ENCODE assay signal across 8 cellular contexts in the genomic region with DNA sequence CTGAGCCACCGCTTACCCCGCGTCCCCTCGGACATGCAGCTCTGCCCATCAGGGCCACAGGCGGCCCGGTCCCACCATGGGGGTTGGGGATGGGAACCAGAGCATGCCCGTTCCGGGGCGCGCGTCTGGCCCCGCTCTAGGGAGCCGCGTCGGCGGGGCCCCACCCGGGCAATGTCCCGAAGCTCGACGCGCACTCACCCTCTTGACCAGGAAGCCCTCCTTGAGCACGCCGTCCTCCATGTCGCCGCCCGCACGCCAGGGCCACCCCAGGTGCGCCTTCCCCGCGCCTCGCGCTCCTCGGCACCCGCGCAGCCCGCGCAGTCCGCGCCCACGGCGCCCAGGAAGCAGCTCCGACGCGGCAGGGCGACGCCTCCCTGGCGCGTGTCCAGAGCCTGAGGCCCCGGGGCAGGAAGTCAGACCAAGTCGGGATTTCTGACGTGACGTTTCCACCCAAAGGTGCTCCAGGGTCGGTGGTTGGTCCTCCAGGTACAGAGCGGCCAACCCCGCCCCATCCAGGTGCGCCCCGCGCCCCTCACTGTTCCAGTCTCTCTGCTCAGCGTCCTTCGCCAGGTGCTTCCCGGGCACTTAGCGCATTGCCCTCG. TPM values are rescaled to one million over a fixed set of nuclear protein-coding genes. Genes with fewer than 3 reads are reported as not detected.
DNase-seq lines count a peak whose midpoint lies in the region; TF ChIP-seq lines count a peak whose summit lies in the region.

Gene PLEK2, minus strand, starts transcription at position 346 of the 602 bp plus-strand sequence. Its CDS starts 106 bp downstream, at position 240.

- no peaks in the 10 kb centered on the region for H3K27me3 Mint-ChIP-seq in Calu3 (ENCODE audit: unreplicated experiment)
- H3K27me3 Mint-ChIP-seq in activated naive CD8-positive, alpha-beta T cell treated with anti-CD3 and anti-CD28 coated beads for 36 hours, result peaks cover 11% of the 10 kb centered on the region

- intact Hi-C loops in Calu3 (cut with micrococcal nuclease; ENCODE audit: unreplicated experiment), result no loop called here

- peak within 1 kb of the TSS in 3 of 4 donors; percentile 57 to 92 (median 75) for H3K27ac ChIP-seq in Peyer's patch

- H3K27me3 ChIP-seq in Peyer's patch, result no peaks in the 10 kb centered on the region

- peaks cover 31% of the 10 kb centered on the region for H3K4me1 Mint-ChIP-seq in Calu3 (ENCODE audit: low read depth, unreplicated experiment)
- peaks cover 15% of the 10 kb centered on the region for H3K4me1 Mint-ChIP-seq in activated naive CD8-positive, alpha-beta T cell treated with anti-CD3 and anti-CD28 coated beads for 36 hours

- peak within 1 kb of the TSS; percentile 89 for H3K4me3 Mint-ChIP-seq in Calu3 (ENCODE audit: low read depth, unreplicated experiment)
- peak within 1 kb of the TSS; percentile 68 for H3K4me3 Mint-ChIP-seq in activated naive CD8-positive, alpha-beta T cell treated with anti-CD3 and anti-CD28 coated beads for 36 hours

- peak within 1 kb of the TSS; percentile 20 to 66 (median 53) for H3K4me3 ChIP-seq in Peyer's patch
- H3K4me3 ChIP-seq in iPS-18c (ENCODE audit: insufficient read depth, low read depth, low read length), result peak within 1 kb of the TSS; percentile 20; the same call in 1 of the 2 replicates

- peaks cover 26% of the 10 kb centered on the region for H3K36me3 Mint-ChIP-seq in Calu3 (ENCODE audit: insufficient read depth, unreplicated experiment)
- H3K36me3 Mint-ChIP-seq in activated naive CD8-positive, alpha-beta T cell treated with anti-CD3 and anti-CD28 coated beads for 36 hours, result no peaks in the 10 kb centered on the region

- no TSS peak for BruUV-seq in Calu3 (replicated peaks; lab: Mats Ljungman, UMichigan)

- CTCF ChIA-PET in Calu3 (lab: Charles Lee), result interaction anchor here (0.7 to 1.0 kb wide), 2 partner anchors 8 to 15 kb away, joined by 3 read pairs; no protein-coding TSS in a partner anchor

- no peaks in the 10 kb centered on the region for H3K36me3 ChIP-seq in Peyer's patch

- DNase-seq in Calu3 (peak; percentile 90), Peyer's patch (peak; percentile 18 to 89 (median 88)), inferior parietal cortex (ENCODE audit: extremely low spot score) (no peak), NAMALWA (ENCODE audit: low spot score) (no peak), NCI-H1417 treated with DMSO at 0.1 percent for 48 hours (lab: John Stamatoyannopoulos, UW) (no peak)
- DNase-seq in activated naive CD8-positive, alpha-beta T cell treated with anti-CD3 and anti-CD28 coated beads for 36 hours, result peak; percentile 61
- DNase-seq in stimulated activated CD4-positive, alpha-beta T cell treated with anti-CD3 and anti-CD28 coated beads, Interleukin-4, amount 100 ng/mL, for 24 hours, result peak; percentile 42

- H3K9me3 Mint-ChIP-seq in Calu3 (ENCODE audit: low read depth, unreplicated experiment), result no peaks in the 10 kb centered on the region
- H3K9me3 Mint-ChIP-seq in activated naive CD8-positive, alpha-beta T cell treated with anti-CD3 and anti-CD28 coated beads for 36 hours, result no peaks in the 10 kb centered on the region

- TF ChIP-seq CTCF in Calu3 (IDR thresholded peaks at IDR 0.05; ENCODE audit: unreplicated experiment), result no peak
- TF ChIP-seq CTCF in Peyer's patch (IDR thresholded peaks at IDR 0.05), result no peak

- H3K27ac Mint-ChIP-seq in Calu3 (ENCODE audit: unreplicated experiment), result peak within 1 kb of the TSS; percentile 83
- no peak within 1 kb of the TSS for H3K27ac Mint-ChIP-seq in activated naive CD8-positive, alpha-beta T cell treated with anti-CD3 and anti-CD28 coated beads for 36 hours

- H3K4me1 ChIP-seq in Peyer's patch, result peaks cover 0 to 9% (median 0%) of the 10 kb centered on the region in 4 donors

- H3K9me3 ChIP-seq in Peyer's patch (no peaks in the 10 kb centered on the region), iPS-18c (ENCODE audit: control insufficient read depth, insufficient read depth, low read length) (no peaks in the 10 kb centered on the region)

- peak; percentile 68 to 80 for TF ChIP-seq POLR2A in Peyer's patch (IDR thresholded peaks at IDR 0.05)

RNA-seq across cellular contexts. Expression of gene PLEK2, which starts in this region (rescaled TPM):
- total RNA-seq in Calu3 (2022) (34.8 and 39.5 TPM in 2 replicates), Peyer's patch (10 to 100 TPM; 19.7 to 40.3 (median 33.6) TPM)
- 1 to 10 TPM; 4.1 to 4.2 TPM for total RNA-seq in activated naive CD8-positive, alpha-beta T cell treated with anti-CD3 and anti-CD28 coated beads for 36 hours

Comparison
In these comparisons a context has a peak if more than half of its experiments do, and no peak if none do; other contexts are left out.
1. DNase-seq: peak in Calu3 (single experiment), Peyer's patch (3 of 3), activated naive CD8-positive, alpha-beta T cell treated with anti-CD3 and anti-CD28 coated beads for 36 hours (single experiment) and stimulated activated CD4-positive, alpha-beta T cell treated with anti-CD3 and anti-CD28 coated beads, Interleukin-4, amount 100 ng/mL, for 24 hours (single experiment); none in inferior parietal cortex (single experiment), NAMALWA (single experiment) and NCI-H1417 treated with DMSO at 0.1 percent for 48 hours (single experiment).